26 cellular contexts compared by ENCODE assay signal in genomic region chrX:27910412-27910811, GRCh38.
"Had no signal": no experiment of that assay in that cellular context is flagged by ENCODE, and none has a peak within 500 bp of the region (broad histone marks: within the 10 kb centered on the region; RNA-seq: fewer than 3 reads in every experiment).

No MANE protein-coding gene starts in this region.

- H3K4me3 ChIP-seq: colonic mucosa, esophagus squamous epithelium, gastrocnemius medialis, heart right ventricle, left lung, lower lobe of right lung, mucosa of descending colon had no signal

- H3K4me1 ChIP-seq: colonic mucosa, esophagus squamous epithelium, gastrocnemius medialis, heart right ventricle, left lung, lower lobe of right lung had no signal

- H3K27me3 ChIP-seq: colonic mucosa, esophagus squamous epithelium, gastrocnemius medialis, heart right ventricle, left lung had no signal

- DNase-seq: colonic mucosa; cortex of kidney; effector CD8-positive, alpha-beta T cell; effector memory CD8-positive, alpha-beta T cell; endodermal cell; erythroblast; esophagus squamous epithelium; foreskin fibroblast; foreskin melanocyte; gastrocnemius medialis; glutamatergic neuron; head of caudate nucleus; heart right ventricle; hippocampal formation; left cardiac atrium; left lung; left ventricle myocardium superior; lower lobe of right lung; mesenchymal stem cell; mucosa of descending colon; naive B cell had no signal

- ATAC-seq: effector memory CD8-positive, alpha-beta T cell; esophagus mucosa; gastrocnemius medialis; heart right ventricle; left cardiac atrium; left lung; left ventricle myocardium superior; lower lobe of right lung; mucosa of descending colon had no signal

- H3K36me3 ChIP-seq: colonic mucosa, esophagus squamous epithelium, gastrocnemius medialis, heart right ventricle, left lung, lower lobe of right lung had no signal

- FAIRE-seq: endometrium, islet of Langerhans, keratinocyte had no signal

- H3K9me3 ChIP-seq: colonic mucosa, esophagus squamous epithelium, gastrocnemius medialis, heart right ventricle, left lung, lower lobe of right lung, mucosa of descending colon had no signal

- H3K27ac ChIP-seq: colonic mucosa, epithelial cell of prostate, esophagus squamous epithelium, gastrocnemius medialis, heart right ventricle, left lung, lower lobe of right lung had no signal
